8 cellular contexts compared by ENCODE assay signal in the genomic region with DNA sequence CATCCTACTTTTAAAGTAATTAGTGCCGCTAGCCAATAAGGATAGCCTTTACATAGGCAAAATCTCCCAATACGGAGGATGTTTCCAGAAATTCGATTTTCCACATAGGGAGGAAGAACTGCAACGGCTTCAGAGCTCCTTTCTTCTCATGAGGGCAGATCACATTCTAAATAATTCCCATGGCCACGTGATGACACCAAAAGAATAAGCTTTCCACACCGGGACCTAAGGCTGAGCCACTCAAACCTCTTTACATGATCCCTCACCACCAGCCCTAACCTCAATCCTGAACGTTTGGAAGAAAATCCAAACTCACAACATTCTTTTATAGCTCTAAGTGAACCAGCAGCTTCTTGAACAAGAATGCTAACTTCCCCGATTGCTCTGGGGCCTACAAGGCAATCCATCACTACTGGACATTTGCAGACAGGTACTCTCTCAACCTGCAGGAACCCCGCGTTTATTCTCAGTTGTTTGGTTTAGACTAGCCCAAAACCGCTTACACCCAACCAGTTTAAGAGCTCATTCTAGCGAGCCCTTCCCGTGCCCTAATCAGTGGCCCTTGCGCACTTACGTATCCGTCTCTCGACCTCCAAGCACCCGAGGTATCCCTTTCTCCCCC. TPM values are rescaled to one million over a fixed set of nuclear protein-coding genes. Genes with fewer than 3 reads are reported as not detected.
DNase-seq lines count a peak whose midpoint lies in the region; ATAC-seq and TF ChIP-seq lines count a peak whose summit lies in the region.

No MANE protein-coding gene starts in this region.

- peaks cover 2% of the 10 kb centered on the region for H3K4me1 ChIP-seq in foreskin keratinocyte

- CTCF ChIA-PET in CD4-positive, alpha-beta T cell (lab: Charles Lee) = interaction anchor here (0.8 to 2.0 kb wide), 3 partner anchors 11 to 69 kb away, joined by 3 to 7 read pairs (median 3); a partner anchor contains a TSS

- H3K36me3 Mint-ChIP-seq in CD4-positive, alpha-beta T cell (ENCODE audit: low read depth) = no peaks in the 10 kb centered on the region

- no peaks in the 10 kb centered on the region for H3K27me3 Mint-ChIP-seq in CD4-positive, alpha-beta T cell

- H3K9me3 ChIP-seq in CD4-positive, alpha-beta T cell (ENCODE audit: control insufficient read depth, low read length) = no peaks in the 10 kb centered on the region

- no peak for TF ChIP-seq CTCF in CD4-positive, alpha-beta T cell (IDR thresholded peaks at IDR 0.05)
- TF ChIP-seq CTCF in HL-60 (IDR thresholded peaks at IDR 0.05; ENCODE audit: insufficient read depth, low read length) (no peak), VCaP (conservative IDR thresholded peaks at IDR 0.05) (no peak), foreskin keratinocyte (conservative IDR thresholded peaks at IDR 0.05) (no peak), GM13977 (IDR thresholded peaks at IDR 0.05; ENCODE audit: extremely low read depth, insufficient read depth, missing control alignments) (no peak)

- POLR2A ChIA-PET in CD4-positive, alpha-beta T cell (lab: Charles Lee) = interaction anchor here (0.7 to 3.5 kb wide), 7 partner anchors 9 to 1373 kb away, joined by 3 to 47 read pairs (median 7); a partner anchor contains a TSS

- intact Hi-C loops in CD4-positive, alpha-beta T cell (cut with DNase I, micrococcal nuclease) = loop anchor here (1.0 to 10.0 kb wide), 8 partner anchors 53 to 1921 kb away; a partner anchor contains a TSS

- peak overlapping the region; percentile 86 for H3K4me3 ChIP-seq in HL-60 (replicated peaks; ENCODE audit: insufficient read depth, low read length)

- peak overlapping the region; percentile 94 for H3K4me3 Mint-ChIP-seq in CD4-positive, alpha-beta T cell

- no peak for DNase-seq in CD4-positive, alpha-beta T cell
- DNase-seq in HL-60 (ENCODE audit: low read depth in 1 of 2, low spot score in 1 of 2) = no peak
- peak; percentile 26 to 37 for DNase-seq in foreskin keratinocyte
- DNase-seq in renal cortical epithelial cell (ENCODE audit: low read depth) = peak; percentile 22
- DNase-seq in NCI-H128 (lab: John Stamatoyannopoulos, UW; ENCODE audit: unreplicated experiment) = no peak
- no peak for DNase-seq in GM13977 (ENCODE audit: low spot score)
- no peak for DNase-seq in NOMO-1 (lab: John Stamatoyannopoulos, UW; ENCODE audit: unreplicated experiment in 2 of 2)

- H3K4me1 Mint-ChIP-seq in CD4-positive, alpha-beta T cell (ENCODE audit: low read depth) = peaks cover 53% of the 10 kb centered on the region

- in situ Hi-C loops in GM13977 (cut with MboI; ENCODE audit: low pct_unique_long_range_greater_than_20kb, low sequenced_read_pairs, unreplicated experiment) = no loop called here

- ATAC-seq in CD4-positive, alpha-beta T cell (ENCODE audit: poor library complexity) = no peak
- ATAC-seq in foreskin keratinocyte = no peak

- H3K27me3 ChIP-seq in CD4-positive, alpha-beta T cell (ENCODE audit: control insufficient read depth, insufficient read depth, low read length) = no peaks in the 10 kb centered on the region
- no peaks in the 10 kb centered on the region for H3K27me3 ChIP-seq in HL-60 (ENCODE audit: insufficient read depth, poor library complexity, severe bottlenecking)
- H3K27me3 ChIP-seq in foreskin keratinocyte = no peaks in the 10 kb centered on the region

- no peaks in the 10 kb centered on the region for H3K9me3 Mint-ChIP-seq in CD4-positive, alpha-beta T cell

- peak overlapping the region; percentile 77 for H3K27ac Mint-ChIP-seq in CD4-positive, alpha-beta T cell

- peak overlapping the region; percentile 42 for H3K27ac ChIP-seq in CD4-positive, alpha-beta T cell (ENCODE audit: low read depth, low read length)
- H3K27ac ChIP-seq in HL-60 (replicated peaks) (no peak overlapping the region), VCaP (peak overlapping the region; percentile 92), foreskin keratinocyte (peak overlapping the region; percentile 27)

RNA-seq across cellular contexts. Expression of a gene that starts 0.9 kb away (rescaled TPM):
- total RNA-seq in CD4-positive, alpha-beta T cell = 10 to 100 TPM; 21.2 to 24.6 TPM
- 18.9 and 20.4 TPM in 2 replicates for total RNA-seq in foreskin keratinocyte
- 6.7 and 7.7 TPM in 2 replicates for polyA plus RNA-seq in foreskin keratinocyte
- 10.9 and 15.4 TPM in 2 replicates for total RNA-seq in renal cortical epithelial cell

RNA-seq across cellular contexts. Expression of a gene that starts 58.2 kb away (rescaled TPM):
- total RNA-seq in CD4-positive, alpha-beta T cell = 10 to 100 TPM; 17.2 to 17.5 TPM
- 34.0 and 37.8 TPM in 2 replicates for total RNA-seq in foreskin keratinocyte
- 8.4 and 9.1 TPM in 2 replicates for polyA plus RNA-seq in foreskin keratinocyte
- total RNA-seq in renal cortical epithelial cell = 30.4 and 76.1 TPM in 2 replicates

Comparison
In these comparisons a context has a peak if more than half of its experiments do, and no peak if none do; other contexts are left out.
1. DNase-seq: peak in foreskin keratinocyte (2 of 2) and renal cortical epithelial cell (single experiment); none in CD4-positive, alpha-beta T cell (0 of 10), HL-60 (0 of 2), NCI-H128 (single experiment), GM13977 (single experiment) and NOMO-1 (0 of 2).